In genomic region chr2:30232027-30232800, GRCh38 we compare ENCODE assay signal across 1 cellular context.
TF ChIP-seq lines count a peak whose summit lies in the region.

No MANE protein-coding gene starts in this region.

TF ChIP-seq in K562, 482 proteins besides CTCF, POLR2A, EP300 and RAD21 (continued from another document and continues in another):
- TF ChIP-seq ZBTB2 (IDR thresholded peaks at IDR 0.05) = no peak
- TF ChIP-seq RNF2 (IDR thresholded peaks at IDR 0.05) = no peak
- TF ChIP-seq UBTF (IDR thresholded peaks at IDR 0.05; ENCODE audit: borderline replicate concordance in 1 of 2, low read depth in 2 of 2, low read length in 2 of 2) = peak in 1 of 2 experiments; percentile 61; a peak in 1 of 4 replicates
- TF ChIP-seq ZKSCAN1 (IDR thresholded peaks at IDR 0.05; ENCODE audit: low read depth, low read length) = no peak
- no peak for TF ChIP-seq NR2C2 (CRISPR knock-in tag; IDR thresholded peaks at IDR 0.05)
- TF ChIP-seq NR2C2 (tag; IDR thresholded peaks at IDR 0.05) = peak; percentile 34
- peak; percentile 59 for TF ChIP-seq ZFX (CRISPR knock-in tag; IDR thresholded peaks at IDR 0.05)
- no peak for TF ChIP-seq ESRRA (IDR thresholded peaks at IDR 0.05; ENCODE audit: borderline replicate concordance, low read depth)
- no peak for TF ChIP-seq SFPQ (IDR thresholded peaks at IDR 0.05; ENCODE audit: low read depth, low read length)
- TF ChIP-seq GABPB1 (CRISPR knock-in tag; IDR thresholded peaks at IDR 0.05) = 0 out of 2 replicates have a peak, but pooled peaks have one; percentile 27
- TF ChIP-seq ETS1 (conservative IDR thresholded peaks at IDR 0.05; ENCODE audit: control insufficient read depth, low read depth, low read length) = 0 out of 2 replicates have a peak, but pooled peaks have one; percentile 15
- no peak for TF ChIP-seq NFE2 (IDR thresholded peaks at IDR 0.05; ENCODE audit: low read depth)
- no peak for TF ChIP-seq ZNF449 (CRISPR knock-in tag; IDR thresholded peaks at IDR 0.05)
- no peak for TF ChIP-seq MITF (IDR thresholded peaks at IDR 0.05)
- TF ChIP-seq ZNF12 (CRISPR knock-in tag; IDR thresholded peaks at IDR 0.05) = no peak
- no peak for TF ChIP-seq NR1H2 (CRISPR knock-in tag; IDR thresholded peaks at IDR 0.05)
- no peak for TF ChIP-seq HMG20A (CRISPR knock-in tag; conservative IDR thresholded peaks at IDR 0.05)
- TF ChIP-seq ELF4 (CRISPR knock-in tag; IDR thresholded peaks at IDR 0.05) = no peak
- TF ChIP-seq ZNF133 (CRISPR knock-in tag; IDR thresholded peaks at IDR 0.05) = no peak
- no peak for TF ChIP-seq MAFF (IDR thresholded peaks at IDR 0.05; ENCODE audit: low read length)
- TF ChIP-seq GMEB1 (CRISPR knock-in tag; IDR thresholded peaks at IDR 0.05) = no peak
- TF ChIP-seq PHF8 (IDR thresholded peaks at IDR 0.05; ENCODE audit: borderline replicate concordance, low read length) = no peak; the same call in 1 of the 2 replicates
- TF ChIP-seq ZBTB7A (IDR thresholded peaks at IDR 0.05; ENCODE audit: borderline replicate concordance, control insufficient read depth, low read depth, low read length) = peak; percentile 4; the same call in 1 of the 2 replicates
- TF ChIP-seq ZBTB26 (CRISPR knock-in tag; IDR thresholded peaks at IDR 0.05) = no peak
- TF ChIP-seq SNAPC5 (CRISPR knock-in tag; IDR thresholded peaks at IDR 0.05) = no peak
- no peak for TF ChIP-seq POLR3A (IDR thresholded peaks at IDR 0.05; ENCODE audit: borderline replicate concordance, extremely low read depth, insufficient read depth, insufficient read length)
- no peak for TF ChIP-seq TCF3 (CRISPR knock-in tag; IDR thresholded peaks at IDR 0.05)
- TF ChIP-seq RBM34 (IDR thresholded peaks at IDR 0.05; ENCODE audit: borderline replicate concordance, insufficient read depth, low read length) = no peak
- no peak for TF ChIP-seq MED1 (CRISPR knock-in tag; IDR thresholded peaks at IDR 0.05; ENCODE audit: borderline replicate concordance)
- peak in 1 of 2 experiments; percentile 22; a peak in 2 of 4 replicates for TF ChIP-seq MAZ (CRISPR knock-in tag; conservative IDR thresholded peaks at IDR 0.05 in 1 of 2, IDR thresholded peaks at IDR 0.05 in 1 of 2)
- peak; percentile 30; the same call in 1 of the 2 replicates for TF ChIP-seq ZC3H4 (CRISPR knock-in tag; IDR thresholded peaks at IDR 0.05; ENCODE audit: borderline replicate concordance)
- TF ChIP-seq ELK1 (CRISPR knock-in tag; IDR thresholded peaks at IDR 0.05) = no peak
- TF ChIP-seq FOSL1 (tag; conservative IDR thresholded peaks at IDR 0.05) = no peak
- TF ChIP-seq SMARCA5 (IDR thresholded peaks at IDR 0.05) = no peak
- TF ChIP-seq HNRNPUL1 (IDR thresholded peaks at IDR 0.05; ENCODE audit: low read length) = no peak
- TF ChIP-seq KAT2B (IDR thresholded peaks at IDR 0.05; ENCODE audit: low read depth, low read length) = no peak
- TF ChIP-seq ARNT (IDR thresholded peaks at IDR 0.05) = no peak
- no peak for TF ChIP-seq RBM39 (optimal IDR thresholded peaks at IDR 0.05; ENCODE audit: low read depth, low read length)
- no peak for TF ChIP-seq RBM22 (IDR thresholded peaks at IDR 0.05; ENCODE audit: low read depth, low read length, poor library complexity, severe bottlenecking)
- no peak for TF ChIP-seq KLF10 (CRISPR knock-in tag; IDR thresholded peaks at IDR 0.05)
- TF ChIP-seq ZNF740 (CRISPR knock-in tag; IDR thresholded peaks at IDR 0.05) = no peak
- peak in 1 of 2 experiments; percentile 11; a peak in 1 of 4 replicates for TF ChIP-seq ZNF740 (tag; IDR thresholded peaks at IDR 0.05)
- peak; percentile 67 for TF ChIP-seq PRDM10 (IDR thresholded peaks at IDR 0.05; ENCODE audit: partially characterized antibody)
- TF ChIP-seq ZFP1 (CRISPR knock-in tag; IDR thresholded peaks at IDR 0.05) = no peak
- peak; percentile 43; the same call in 1 of the 2 replicates for TF ChIP-seq RAD51 (IDR thresholded peaks at IDR 0.05; ENCODE audit: borderline replicate concordance, low read depth)
